8 cellular contexts compared by ENCODE assay signal in genomic region chr20:10553326-10553984, GRCh38.
DNase-seq lines count a peak whose midpoint lies in the region; ATAC-seq, FAIRE-seq and TF ChIP-seq lines count a peak whose summit lies in the region.

No MANE protein-coding gene starts in this region.

- H3K4me2 ChIP-seq in IMR-90 (ENCODE audit: low read depth, low read length) = no peak overlapping the region
- no peak overlapping the region for H3K4me2 ChIP-seq in PC-3 (ENCODE audit: low read length)
- no peak overlapping the region for H3K4me2 ChIP-seq in GM12878 (ENCODE audit: control insufficient read depth, insufficient read depth)

- H3K56ac ChIP-seq in IMR-90 (ENCODE audit: extremely low read depth, insufficient read depth, low read length) = no peak overlapping the region

- ATAC-seq in GM18909 (IDR thresholded peaks at IDR 0.05; ENCODE audit: poor library complexity, unreplicated experiment) (peak; percentile 57), IMR-90 (ENCODE audit: low read depth) (peak; percentile 88), PC-3 (peak; percentile 64), GM12878 (peak; percentile 77)

- TF ChIP-seq POLR2A in IMR-90 (IDR thresholded peaks at IDR 0.05; ENCODE audit: low read depth, low read length) (0 out of 2 replicates have a peak, but pooled peaks have one; percentile 25), GM12878 (IDR thresholded peaks at IDR 0.05; ENCODE audit: low read depth, low read length) (no peak)

- RAD21 ChIA-PET in GM12878 (lab: Charles Lee; ENCODE audit: unreplicated experiment) = interaction anchor here (1.0 to 2.5 kb wide), 18 partner anchors 24 to 993 kb away, joined by 3 to 23 read pairs (median 8); partner anchors contain the start of gene JAG1

- no peak overlapping the region for H2BK20ac ChIP-seq in IMR-90 (ENCODE audit: low read depth, low read length)

- intact Hi-C loops in IMR-90 (cut with micrococcal nuclease) (loop anchor here (1.0 to 10.0 kb wide), 6 partner anchors 118 to 991 kb away; no protein-coding TSS in a partner anchor), PC-3 (cut with micrococcal nuclease) (loop anchor here (1.0 to 10.0 kb wide), 8 partner anchors 84 to 991 kb away; no protein-coding TSS in a partner anchor), GM12878 (cut with micrococcal nuclease; ENCODE audit: unreplicated experiment) (loop anchor here (1.0 to 10.0 kb wide), 9 partner anchors 86 to 991 kb away; partner anchors contain the start of genes MKKS and SLX4IP)

- H3K4me1 ChIP-seq in IMR-90 (ENCODE audit: control insufficient read depth, insufficient read depth, low read length) = peaks cover 11% of the 10 kb centered on the region
- H3K4me1 ChIP-seq in PC-3 (ENCODE audit: insufficient read depth, low read length) = peaks cover 50% of the 10 kb centered on the region
- peaks cover 30% of the 10 kb centered on the region for H3K4me1 ChIP-seq in GM12878 (ENCODE audit: control insufficient read depth, insufficient read depth, low read length)

- H2AK5ac ChIP-seq in IMR-90 (ENCODE audit: low read depth, low read length) = no peak overlapping the region

- H3K36me3 Mint-ChIP-seq in immature natural killer cell = peaks cover 0 to 4% (median 0%) of the 10 kb centered on the region in 3 donors

- H3K9me2 ChIP-seq in PC-3 (replicated peaks; ENCODE audit: low read length) = no peaks in the 10 kb centered on the region

- no peak overlapping the region for H3K23ac ChIP-seq in IMR-90 (ENCODE audit: low read depth, low read length)

- peaks cover 4 to 9% of the 10 kb centered on the region in 2 experiments; a peak in 2 of 4 replicates for H3K79me1 ChIP-seq in IMR-90 (ENCODE audit: low read depth in 1 of 2, low read length in 2 of 2)

- H3K4me3 ChIP-seq in IMR-90 (ENCODE audit: insufficient read depth, low read depth, low read length) (no peak overlapping the region), PC-3 (ENCODE audit: low read length) (no peak overlapping the region), GM12878 (no peak overlapping the region)

- WGBS in IMR-90 (ENCODE audit: extremely low coverage in 2 of 2, insufficient read length in 1 of 2), 2 experiments = no CpG with 5 or more reads among the region's 5 CpGs
- WGBS in GM12878 (ENCODE audit: insufficient coverage, insufficient replicate concordance, low lambda C conversion rate, missing lambda C conversion rate) = 40% methylated on average over 5 of the region's 5 CpGs

- no peak overlapping the region for H2AK9ac ChIP-seq in IMR-90 (replicated peaks; ENCODE audit: low read depth, low read length, poor library complexity)

- H3K27ac ChIP-seq in IMR-90 (ENCODE audit: insufficient read depth, low read length) (no peak overlapping the region), PC-3 (ENCODE audit: low read length) (peak overlapping the region; percentile 96), GM12878 (ENCODE audit: control insufficient read depth, insufficient read depth) (no peak overlapping the region)

- H3K36me3 ChIP-seq in IMR-90 (ENCODE audit: control insufficient read depth, insufficient read depth, low read length) (no peaks in the 10 kb centered on the region), PC-3 (ENCODE audit: low read depth, low read length) (no peaks in the 10 kb centered on the region), GM12878 (ENCODE audit: control insufficient read depth in 2 of 2, insufficient read depth in 2 of 2, low read length in 1 of 2) (no peaks in the 10 kb centered on the region)

- TF ChIP-seq CTCF in IMR-90 (conservative IDR thresholded peaks at IDR 0.05; ENCODE audit: low read depth, low read length) (peak; percentile 85), PC-3 (conservative IDR thresholded peaks at IDR 0.05; ENCODE audit: low read depth, low read length) (peak; percentile 96), GM12878 (IDR thresholded peaks at IDR 0.05 in 2 of 3, conservative IDR thresholded peaks at IDR 0.05 in 1 of 3; ENCODE audit: control insufficient read depth in 2 of 3, extremely low read depth in 1 of 3, insufficient read depth in 1 of 3, low read depth in 3 of 3, low read length in 3 of 3) (peak; percentile 76 to 85 (median 83))

- H2BK5ac ChIP-seq in IMR-90 (ENCODE audit: low read depth, low read length, poor library complexity, severe bottlenecking) = no peak overlapping the region

- no peak overlapping the region for H2BK120ac ChIP-seq in IMR-90 (ENCODE audit: low read depth, low read length)

- peak; percentile 56 for FAIRE-seq in GM12878 (lab: Jason Lieb, UNC)

- peak; percentile 57 for DNase-seq in CMK (ENCODE audit: low read depth)
- DNase-seq in IMR-90 = peak; percentile 82
- DNase-seq in PC-3 = peak; percentile 91
- no peak for DNase-seq in GM12878 (ENCODE audit: low read depth, low spot score)
- DNase-seq in immature natural killer cell = peak; percentile 28 to 44 (median 41)
- DNase-seq in stimulated activated CD4-positive, alpha-beta T cell treated with anti-CD3 and anti-CD28 coated beads, Interleukin-1b, Interleukin-23, amount 100 ng/mL, for 48 hours = peak; percentile 39
- DNase-seq in NCI-H1048 (lab: John Stamatoyannopoulos, UW) = no peak

- no peak overlapping the region for H2BK15ac ChIP-seq in IMR-90 (ENCODE audit: low read depth, low read length)

- TF ChIP-seq RAD21 in IMR-90 (IDR thresholded peaks at IDR 0.05; ENCODE audit: low read length) (peak; percentile 95), GM12878 (IDR thresholded peaks at IDR 0.05; ENCODE audit: insufficient read depth, low read depth, low read length) (peak; percentile 94)

- peaks cover 28 to 39% of the 10 kb centered on the region in 2 donors for H3K4me1 Mint-ChIP-seq in immature natural killer cell

- H2AFZ ChIP-seq in IMR-90 (replicated peaks; ENCODE audit: low read length, poor library complexity) (no peak overlapping the region), PC-3 (ENCODE audit: low read length) (no peak overlapping the region), GM12878 (ENCODE audit: control insufficient read depth, low read depth, low read length) (no peak overlapping the region)

- H3K27me3 Mint-ChIP-seq in immature natural killer cell (ENCODE audit: low read depth in 3 of 3) = no peaks in the 10 kb centered on the region

- no peaks in the 10 kb centered on the region for H3K9me3 ChIP-seq in IMR-90 (ENCODE audit: control insufficient read depth, insufficient read depth, low read length)
- no peaks in the 10 kb centered on the region for H3K9me3 ChIP-seq in PC-3 (ENCODE audit: low read length)
- no peaks in the 10 kb centered on the region for H3K9me3 ChIP-seq in GM12878 (replicated peaks; ENCODE audit: control insufficient read depth, insufficient read depth, low read length)

- no peak overlapping the region for H3K18ac ChIP-seq in IMR-90 (ENCODE audit: low read depth, low read length)

- no peak for TF ChIP-seq EP300 in GM12878 (IDR thresholded peaks at IDR 0.05; ENCODE audit: borderline replicate concordance in 1 of 2, control insufficient read depth in 1 of 2, low read depth in 2 of 2, low read length in 2 of 2)

- H3K4me3 Mint-ChIP-seq in immature natural killer cell = no peak overlapping the region

- H3K27me3 ChIP-seq in IMR-90 (ENCODE audit: control insufficient read depth, insufficient read depth, low read length) (no peaks in the 10 kb centered on the region), PC-3 (ENCODE audit: low read length) (no peaks in the 10 kb centered on the region), GM12878 (replicated peaks in 1 of 2; ENCODE audit: control insufficient read depth in 2 of 2, insufficient read depth in 2 of 2, low read length in 1 of 2) (no peaks in the 10 kb centered on the region)

- peaks cover 3% of the 10 kb centered on the region for H3K9me1 ChIP-seq in IMR-90 (ENCODE audit: insufficient read depth, low read length)

- H4K91ac ChIP-seq in IMR-90 (ENCODE audit: insufficient read depth, low read depth, low read length) = no peak overlapping the region

- H3K4ac ChIP-seq in IMR-90 (ENCODE audit: low read depth, low read length) = no peak overlapping the region

- no peak overlapping the region for H3K14ac ChIP-seq in IMR-90 (replicated peaks; ENCODE audit: low read depth, low read length)

- CTCF ChIA-PET in IMR-90 (lab: Yijun Ruan, JAX) = interaction anchor here (0.6 to 1.1 kb wide), 4 partner anchors 10 to 720 kb away, joined by 3 to 4 read pairs (median 3); no protein-coding TSS in a partner anchor
- CTCF ChIA-PET in PC-3 (lab: Charles Lee) = no interaction called here
- CTCF ChIA-PET in GM12878 (lab: Yijun Ruan, JAX) = interaction anchor here (0.7 to 3.8 kb wide), 25 partner anchors 8 to 993 kb away, joined by 3 to 27 read pairs (median 5); no protein-coding TSS in a partner anchor

- H4K8ac ChIP-seq in IMR-90 (ENCODE audit: low read depth in 2 of 2, low read length in 2 of 2) = no peak overlapping the region

- BruUV-seq in IMR-90 (replicated peaks; lab: Mats Ljungman, UMichigan) (no TSS peak), PC-3 (replicated peaks; lab: Mats Ljungman, UMichigan) (no TSS peak), GM12878 (replicated peaks; lab: Mats Ljungman, UMichigan) (no TSS peak)

- H3K27ac Mint-ChIP-seq in immature natural killer cell = peak overlapping the region in 1 of 6 donors; percentile 19

- H3K9me3 Mint-ChIP-seq in immature natural killer cell = no peaks in the 10 kb centered on the region

- no peak overlapping the region for H3K9ac ChIP-seq in IMR-90 (ENCODE audit: low read depth, low read length)
- H3K9ac ChIP-seq in PC-3 (ENCODE audit: low read length) = peak overlapping the region; percentile 72
- no peak overlapping the region for H3K9ac ChIP-seq in GM12878 (ENCODE audit: control insufficient read depth, insufficient read depth, low read length)

- H3F3A ChIP-seq in PC-3 (ENCODE audit: low read length, unreplicated experiment) = peaks cover 3% of the 10 kb centered on the region

- in situ Hi-C loops in IMR-90 (cut with MboI; ENCODE audit: low sequenced_read_pairs) = loop anchor here (5.0 kb wide), 2 partner anchors 719 to 989 kb away; no protein-coding TSS in a partner anchor
- in situ Hi-C loops in GM12878 (cut with MboI) = loop anchor here (5.0 to 10.0 kb wide), 3 partner anchors 651 to 989 kb away; no protein-coding TSS in a partner anchor

- H3K79me2 ChIP-seq in PC-3 (ENCODE audit: low read length) (peaks cover 35% of the 10 kb centered on the region), GM12878 (ENCODE audit: control insufficient read depth, insufficient read depth, low read length) (no peaks in the 10 kb centered on the region; the same call in 1 of the 2 replicates)

- H4K5ac ChIP-seq in IMR-90 (ENCODE audit: low read depth, low read length) = no peak overlapping the region

- H4K20me1 ChIP-seq in IMR-90 (ENCODE audit: insufficient read depth, low read length) (no peaks in the 10 kb centered on the region; the same call in 1 of the 2 replicates), PC-3 (ENCODE audit: low read length) (no peaks in the 10 kb centered on the region), GM12878 (ENCODE audit: control insufficient read depth, insufficient read depth) (no peaks in the 10 kb centered on the region)

- SMC1A ChIA-PET in GM12878 (lab: Charles Lee; ENCODE audit: uncharacterized antibody, unreplicated experiment) = interaction anchor here (0.6 to 3.3 kb wide), 24 partner anchors 38 to 992 kb away, joined by 3 to 19 read pairs (median 4); partner anchors contain the start of gene MKKS

- dilution Hi-C loops in IMR-90 (cut with HindIII; ENCODE audit: low sequenced_read_pairs, unreplicated experiment) = no loop called here

- POLR2A ChIA-PET in IMR-90 (lab: Charles Lee; ENCODE audit: unreplicated experiment) = no interaction called here
- POLR2A ChIA-PET in PC-3 (lab: Charles Lee; ENCODE audit: unreplicated experiment) = no interaction called here
- POLR2A ChIA-PET in GM12878 (lab: Charles Lee) = interaction anchor here (1.6 kb wide), 1 partner anchor 76 kb away, joined by 10 read pairs; no protein-coding TSS in a partner anchor

Comparison
In these comparisons a context has a peak if more than half of its experiments do, and no peak if none do; other contexts are left out.
1. DNase-seq: peak in CMK (single experiment), IMR-90 (single experiment), PC-3 (single experiment), immature natural killer cell (3 of 3) and stimulated activated CD4-positive, alpha-beta T cell treated with anti-CD3 and anti-CD28 coated beads, Interleukin-1b, Interleukin-23, amount 100 ng/mL, for 48 hours (single experiment); none in GM12878 (single experiment) and NCI-H1048 (single experiment).
2. Peak in every context shown above with its lines, with median percentiles within 50 percentile points of each other: ATAC-seq and CTCF ChIP-seq.